In the genomic region with DNA sequence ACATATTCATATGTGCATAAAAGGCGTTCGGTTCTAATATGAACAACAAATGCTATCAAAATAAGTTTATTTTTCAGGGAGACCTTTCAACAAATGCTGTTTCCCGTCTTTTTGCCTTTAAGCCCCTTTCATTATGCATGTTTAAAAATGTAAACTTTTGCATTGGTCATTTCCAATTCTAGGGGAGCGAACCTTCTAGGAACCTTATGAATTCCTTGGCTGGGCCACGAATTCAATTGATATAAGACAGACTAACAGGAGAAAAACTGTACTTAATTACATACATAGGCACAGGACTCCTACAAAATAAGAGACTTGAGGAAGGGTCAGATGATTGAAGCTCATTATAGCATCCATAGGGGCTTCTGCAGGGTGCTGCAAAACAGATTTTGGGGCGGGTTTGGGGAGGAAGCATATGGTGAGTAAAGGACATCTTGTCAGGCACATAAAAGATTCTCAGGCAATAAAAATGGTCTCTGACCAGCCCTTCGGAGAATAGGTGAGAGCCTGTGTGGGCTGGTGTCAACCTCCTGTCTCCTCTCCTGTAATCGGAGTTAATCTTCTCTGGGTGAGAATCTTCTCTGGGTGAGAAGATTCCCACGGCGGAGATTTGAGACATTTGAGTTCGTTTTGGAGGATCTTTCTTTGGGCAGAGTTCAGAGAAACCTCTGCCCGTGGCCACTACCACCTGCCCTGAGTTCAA, we compare ENCODE assay signal across 10 cellular contexts. TPM values are rescaled to one million over a fixed set of nuclear protein-coding genes. Genes with fewer than 3 reads are reported as not detected.
DNase-seq lines count a peak whose midpoint lies in the region; ATAC-seq and TF ChIP-seq lines count a peak whose summit lies in the region.
"Had no signal": no experiment of that assay in that cellular context is flagged by ENCODE, and none has a peak within 500 bp of the region (broad histone marks: within the 10 kb centered on the region; RNA-seq: fewer than 3 reads in every experiment).

No MANE protein-coding gene starts in this region.

- CTCF ChIA-PET in CD8-positive, alpha-beta T cell (lab: Charles Lee): no interaction called here
- CTCF ChIA-PET in mammary epithelial cell (lab: Charles Lee; ENCODE audit: low non-redundant PET): no interaction called here

- ATAC-seq in CD8-positive, alpha-beta T cell: no peak
- no peak for ATAC-seq in HG02970 (IDR thresholded peaks at IDR 0.05; ENCODE audit: low FRiP score, unreplicated experiment)

- TF ChIP-seq EP300 in esophagus muscularis mucosa (IDR thresholded peaks at IDR 0.05): no peak

- H3K36me3 ChIP-seq in CD8-positive, alpha-beta T cell (ENCODE audit: insufficient read depth, low read length): no peaks in the 10 kb centered on the region
- H3K36me3 ChIP-seq in HUES6 (ENCODE audit: control insufficient read depth, insufficient read depth, low read length): no peaks in the 10 kb centered on the region
- H3K36me3 ChIP-seq in mammary epithelial cell (ENCODE audit: insufficient read depth, low read length): no peaks in the 10 kb centered on the region
- no peaks in the 10 kb centered on the region for H3K36me3 ChIP-seq in mucosa of rectum (ENCODE audit: control insufficient read depth in 2 of 2, insufficient read depth in 2 of 2, low read length in 2 of 2)
- H3K36me3 ChIP-seq in esophagus muscularis mucosa: no peaks in the 10 kb centered on the region

- H3K9me3 ChIP-seq in CD8-positive, alpha-beta T cell (ENCODE audit: low read length): no peaks in the 10 kb centered on the region
- H3K9me3 ChIP-seq in HUES6 (ENCODE audit: control insufficient read depth, insufficient read depth, low read depth, low read length) (no peaks in the 10 kb centered on the region), mammary epithelial cell (replicated peaks; ENCODE audit: insufficient read depth, low read length) (no peaks in the 10 kb centered on the region), mucosa of rectum (ENCODE audit: control insufficient read depth in 2 of 2, low read length in 2 of 2) (no peaks in the 10 kb centered on the region), esophagus muscularis mucosa (no peaks in the 10 kb centered on the region)

- H3K4me1 ChIP-seq in CD8-positive, alpha-beta T cell (ENCODE audit: insufficient read depth, low read length): peaks cover 24% of the 10 kb centered on the region
- H3K4me1 ChIP-seq in HUES6 (ENCODE audit: control insufficient read depth, insufficient read depth, low read length) (peaks cover 45% of the 10 kb centered on the region), mammary epithelial cell (ENCODE audit: insufficient read depth, low read length) (peaks cover 14% of the 10 kb centered on the region), mucosa of rectum (ENCODE audit: control insufficient read depth in 2 of 2, insufficient read depth in 2 of 2, low read length in 2 of 2) (peaks cover 31 to 59% of the 10 kb centered on the region in 2 donors), esophagus muscularis mucosa (peaks cover 22 to 29% (median 23%) of the 10 kb centered on the region in 4 donors)

- no peak for TF ChIP-seq POLR2A in esophagus muscularis mucosa (IDR thresholded peaks at IDR 0.05; ENCODE audit: low read depth)

- peaks cover 28% of the 10 kb centered on the region for H3K4me1 Mint-ChIP-seq in CD8-positive, alpha-beta T cell (ENCODE audit: low read depth)

- H3K27me3 ChIP-seq in CD8-positive, alpha-beta T cell (ENCODE audit: insufficient read depth, low read length): peaks cover 27% of the 10 kb centered on the region
- H3K27me3 ChIP-seq in HUES6 (ENCODE audit: control insufficient read depth, insufficient read depth, low read length) (peaks cover 64% of the 10 kb centered on the region), mammary epithelial cell (ENCODE audit: insufficient read depth, low read length) (peaks cover 3% of the 10 kb centered on the region), mucosa of rectum (ENCODE audit: control insufficient read depth in 2 of 2, insufficient read depth in 2 of 2, low read length in 2 of 2) (peaks cover 10 to 19% of the 10 kb centered on the region in 2 donors), esophagus muscularis mucosa (peaks cover 0 to 78% (median 37%) of the 10 kb centered on the region in 4 donors)

- no peak overlapping the region for H3K27ac ChIP-seq in CD8-positive, alpha-beta T cell (ENCODE audit: low read depth, low read length)
- H3K27ac ChIP-seq in HUES6 (ENCODE audit: low read depth, low read length) (no peak overlapping the region), mammary epithelial cell (ENCODE audit: insufficient read depth, low read depth, low read length) (no peak overlapping the region), mucosa of rectum (ENCODE audit: low read depth in 2 of 2, low read length in 2 of 2) (peak overlapping the region; percentile 40 to 70), esophagus muscularis mucosa (replicated peaks in 1 of 4) (no peak overlapping the region)

- H3K27ac Mint-ChIP-seq in CD8-positive, alpha-beta T cell: no peak overlapping the region

- dilution Hi-C loops in mammary epithelial cell (cut with HindIII; ENCODE audit: low sequenced_read_pairs): no loop called here

- TF ChIP-seq CTCF in CD8-positive, alpha-beta T cell (IDR thresholded peaks at IDR 0.05): no peak
- TF ChIP-seq CTCF in mammary epithelial cell (conservative IDR thresholded peaks at IDR 0.05 in 1 of 2, IDR thresholded peaks at IDR 0.05 in 1 of 2; ENCODE audit: extremely low read depth in 1 of 2, insufficient read depth in 1 of 2, low read depth in 1 of 2, low read length in 2 of 2) (no peak), esophagus muscularis mucosa (IDR thresholded peaks at IDR 0.05) (no peak)

- no peak overlapping the region for H3K4me3 ChIP-seq in CD8-positive, alpha-beta T cell (ENCODE audit: low read depth, low read length)
- peak overlapping the region; percentile 62 for H3K4me3 ChIP-seq in HUES6 (ENCODE audit: low read depth, low read length)
- no peak overlapping the region for H3K4me3 ChIP-seq in mammary epithelial cell (replicated peaks in 1 of 3; ENCODE audit: insufficient read depth in 1 of 3, low read depth in 2 of 3, low read length in 3 of 3)
- H3K4me3 ChIP-seq in mucosa of rectum (ENCODE audit: low read length in 2 of 2): peak overlapping the region; percentile 84 to 92
- H3K4me3 ChIP-seq in esophagus muscularis mucosa: peak overlapping the region in 2 of 4 donors; percentile 47 to 62

- in situ Hi-C loops in mammary epithelial cell (cut with MboI; ENCODE audit: low sequenced_read_pairs in 2 of 2): no loop called here

- peaks cover 75% of the 10 kb centered on the region for H3K27me3 Mint-ChIP-seq in CD8-positive, alpha-beta T cell (ENCODE audit: low read depth)

- no peak overlapping the region for H2AFZ ChIP-seq in mammary epithelial cell (ENCODE audit: low read depth, low read length)

- H3K79me2 ChIP-seq in mammary epithelial cell (ENCODE audit: insufficient read depth, low read length): no peaks in the 10 kb centered on the region

- no peak for DNase-seq in CD8-positive, alpha-beta T cell
- DNase-seq in mammary epithelial cell: no peak
- DNase-seq in esophagus muscularis mucosa (ENCODE audit: extremely low spot score): no peak
- no peak for DNase-seq in RPMI8226
- DNase-seq in MV-4-11 (lab: John Stamatoyannopoulos, UW): no peak
- DNase-seq: amniotic stem cell, DND-41 had no signal

- H3K36me3 Mint-ChIP-seq in CD8-positive, alpha-beta T cell: no peaks in the 10 kb centered on the region

- peak overlapping the region; percentile 68 for H3K4me3 Mint-ChIP-seq in CD8-positive, alpha-beta T cell

- H4K20me1 ChIP-seq in mammary epithelial cell (ENCODE audit: insufficient read depth, low read length): no peaks in the 10 kb centered on the region

- BruUV-seq in mammary epithelial cell (replicated peaks; lab: Mats Ljungman, UMichigan): no TSS peak

- 65% methylated on average over 8 of the region's 12 CpGs for WGBS in mammary epithelial cell (ENCODE audit: low coverage, missing lambda C conversion rate)
- 53% methylated on average over 12 of the region's 12 CpGs for WGBS in esophagus muscularis mucosa

- peak overlapping the region; percentile 99 for H3K4me2 ChIP-seq in mammary epithelial cell (ENCODE audit: insufficient read depth, low read depth, low read length)

- H3K9me3 Mint-ChIP-seq in CD8-positive, alpha-beta T cell: no peaks in the 10 kb centered on the region

- H3K9ac ChIP-seq in HUES6 (ENCODE audit: low read length): no peak overlapping the region
- H3K9ac ChIP-seq in mammary epithelial cell (ENCODE audit: insufficient read depth, low read length): no peak overlapping the region
- peak overlapping the region; percentile 72 to 80 for H3K9ac ChIP-seq in mucosa of rectum (ENCODE audit: low read depth in 1 of 2, low read length in 2 of 2)

- intact Hi-C loops in CD8-positive, alpha-beta T cell (cut with DNase I, micrococcal nuclease): loop anchor here (2.0 to 10.0 kb wide), 4 partner anchors 101 to 258 kb away; partner anchors contain the start of gene ZCCHC2 (in 1 of the 2)
- intact Hi-C loops in mammary epithelial cell (cut with micrococcal nuclease) (loop anchor here (5.0 to 10.0 kb wide), 4 partner anchors 142 to 658 kb away; partner anchors contain the start of genes PHLPP1, PIGN and RELCH), esophagus muscularis mucosa (cut with DNase I) (no loop called here)

- POLR2A ChIA-PET in CD8-positive, alpha-beta T cell (lab: Charles Lee): interaction anchor here (1.6 kb wide), 1 partner anchor 16 kb away, joined by 3 read pairs; no protein-coding TSS in a partner anchor

RNA-seq across cellular contexts. Expression of gene TNFRSF11A, which starts 1.7 kb away (rescaled TPM):
- under 1 TPM; 0.03 to 0.28 TPM for total RNA-seq in CD8-positive, alpha-beta T cell
- total RNA-seq in mammary epithelial cell: 1 to 10 TPM in 1 of 2 donors, under 1 TPM in 1; 0.50 to 6.1 TPM
- polyA plus RNA-seq in mammary epithelial cell: 2.3 TPM
- 0.72 TPM for polyA minus RNA-seq in mammary epithelial cell
- 1 to 10 TPM; 1.2 to 3.9 (median 2.0) TPM for total RNA-seq in esophagus muscularis mucosa

Comparison
In these comparisons a context has a peak if more than half of its experiments do, and no peak if none do; other contexts are left out.
1. H3K27ac ChIP-seq: peak in mucosa of rectum (2 of 2); none in CD8-positive, alpha-beta T cell (single experiment), HUES6 (single experiment), mammary epithelial cell (single experiment) and esophagus muscularis mucosa (0 of 4).
2. H3K4me3 ChIP-seq: peak in HUES6 (single experiment) and mucosa of rectum (2 of 2); none in CD8-positive, alpha-beta T cell (single experiment) and mammary epithelial cell (0 of 3).
3. H3K9ac ChIP-seq: peak in mucosa of rectum (2 of 2); none in HUES6 (single experiment) and mammary epithelial cell (single experiment).